In genomic region chr1:16644179-16645043, GRCh38 we compare ENCODE assay signal across 8 cellular contexts. TPM values are rescaled to one million over a fixed set of nuclear protein-coding genes. Genes with fewer than 3 reads are reported as not detected.
DNase-seq lines count a peak whose midpoint lies in the region; ATAC-seq and TF ChIP-seq lines count a peak whose summit lies in the region.

No MANE protein-coding gene starts in this region.

- H3K4me3 ChIP-seq in OCI-LY1 (ENCODE audit: low read depth, low read length, poor library complexity, severe bottlenecking) (peak overlapping the region; percentile 63), esophagus (ENCODE audit: low read depth in 1 of 2, low read length in 2 of 2) (peak overlapping the region; percentile 86 to 93), mucosa of rectum (ENCODE audit: low read length in 2 of 2) (peak overlapping the region; percentile 86 to 90)

- DNase-seq in DMS153 (lab: John Stamatoyannopoulos, UW) (peak; percentile 86), HuH-7.5 (ENCODE audit: low spot score) (peak; percentile 98), activated T-cell treated with anti-CD3 and anti-CD28 coated beads for 24 hours (ENCODE audit: low read depth) (peak; percentile 100)
- peak; percentile 100 for DNase-seq in stimulated activated CD8-positive, alpha-beta memory T cell treated with anti-CD3 and anti-CD28 coated beads, Interleukin-4, amount 100 ng/mL, for 24 hours (ENCODE audit: low read depth)

- H3K9me3 ChIP-seq in OCI-LY1 (ENCODE audit: low read length) (no peaks in the 10 kb centered on the region), esophagus (ENCODE audit: control insufficient read depth in 2 of 2, insufficient read depth in 1 of 2, low read depth in 1 of 2, low read length in 1 of 2) (no peaks in the 10 kb centered on the region), mucosa of rectum (ENCODE audit: control insufficient read depth in 2 of 2, low read length in 2 of 2) (no peaks in the 10 kb centered on the region)

- H4K20me1 ChIP-seq in OCI-LY1 (ENCODE audit: insufficient read depth, low read length) = no peaks in the 10 kb centered on the region

- peak overlapping the region; percentile 74 for H3K4me2 ChIP-seq in OCI-LY1 (ENCODE audit: low read length)

- H3K36me3 ChIP-seq in OCI-LY1 (ENCODE audit: insufficient read depth, low read length) (no peaks in the 10 kb centered on the region), esophagus (ENCODE audit: control insufficient read depth in 2 of 2, insufficient read depth in 2 of 2, low read length in 1 of 2) (no peaks in the 10 kb centered on the region), mucosa of rectum (ENCODE audit: control insufficient read depth in 2 of 2, insufficient read depth in 2 of 2, low read length in 2 of 2) (peaks cover 3 to 5% of the 10 kb centered on the region in 2 donors)

- H3K4me1 ChIP-seq in OCI-LY1 (ENCODE audit: insufficient read depth, low read length, severe bottlenecking) = peaks cover 26% of the 10 kb centered on the region
- peaks cover 10 to 22% of the 10 kb centered on the region in 2 donors for H3K4me1 ChIP-seq in esophagus (ENCODE audit: control insufficient read depth in 2 of 2, insufficient read depth in 2 of 2, low read length in 1 of 2)
- peaks cover 25 to 31% of the 10 kb centered on the region in 2 donors for H3K4me1 ChIP-seq in mucosa of rectum (ENCODE audit: control insufficient read depth in 2 of 2, insufficient read depth in 2 of 2, low read length in 2 of 2)

- no peaks in the 10 kb centered on the region for H3K27me3 ChIP-seq in OCI-LY1 (ENCODE audit: insufficient read depth, low read length)
- no peaks in the 10 kb centered on the region for H3K27me3 ChIP-seq in esophagus (ENCODE audit: control insufficient read depth in 1 of 2, insufficient read depth in 2 of 2, low read length in 2 of 2)
- H3K27me3 ChIP-seq in mucosa of rectum (ENCODE audit: control insufficient read depth in 2 of 2, insufficient read depth in 2 of 2, low read length in 2 of 2) = no peaks in the 10 kb centered on the region

- H2AFZ ChIP-seq in OCI-LY1 (ENCODE audit: low read length) = no peak overlapping the region

- no peaks in the 10 kb centered on the region for H3F3A ChIP-seq in OCI-LY1 (ENCODE audit: insufficient read depth, low read length)

- peak; percentile 75 for ATAC-seq in GM21529 (IDR thresholded peaks at IDR 0.05; ENCODE audit: unreplicated experiment)

- peak overlapping the region; percentile 70 for H3K9ac ChIP-seq in OCI-LY1 (ENCODE audit: low read length)
- H3K9ac ChIP-seq in mucosa of rectum (ENCODE audit: low read depth in 1 of 2, low read length in 2 of 2) = peak overlapping the region; percentile 76 to 85

- H3K79me2 ChIP-seq in OCI-LY1 (ENCODE audit: insufficient read depth, low read length) = peaks cover 11% of the 10 kb centered on the region

- peak overlapping the region; percentile 50 for H3K27ac ChIP-seq in OCI-LY1 (ENCODE audit: low read depth, low read length, poor library complexity, severe bottlenecking)
- peak overlapping the region; percentile 77 to 84 for H3K27ac ChIP-seq in esophagus (ENCODE audit: low read depth in 2 of 2, low read length in 1 of 2)
- peak overlapping the region; percentile 50 to 80 for H3K27ac ChIP-seq in mucosa of rectum (ENCODE audit: low read depth in 2 of 2, low read length in 2 of 2)

- H3K9me2 ChIP-seq in OCI-LY1 (ENCODE audit: low read depth, low read length) = no peaks in the 10 kb centered on the region

- 1 to 2% methylated on average over 71 of the region's 71 CpGs for WGBS in esophagus, 2 donors

- peak; percentile 64 for TF ChIP-seq CTCF in OCI-LY1 (IDR thresholded peaks at IDR 0.05; ENCODE audit: low read length)

RNA-seq across cellular contexts. Expression of gene RNU1-3, which starts 22.3 kb away (rescaled TPM):
- not detected for polyA plus RNA-seq in esophagus

RNA-seq across cellular contexts. Expression of gene NBPF1, which starts 31.0 kb away (rescaled TPM):
- 1 to 10 TPM; 3.5 to 5.4 TPM for polyA plus RNA-seq in esophagus

Comparison
In these comparisons a context has a peak if more than half of its experiments do, and no peak if none do; other contexts are left out.
1. Peak in every context shown above with its lines: DNase-seq, ATAC-seq, H3K4me3 ChIP-seq and H3K27ac ChIP-seq.